ENCODE assay signal across 21 cellular contexts in genomic region chr10:51691135-51691534, GRCh38.
"Had no signal": no experiment of that assay in that cellular context is flagged by ENCODE, and none has a peak within 500 bp of the region (broad histone marks: within the 10 kb centered on the region; RNA-seq: fewer than 3 reads in every experiment).

No MANE protein-coding gene starts in this region.

- H3K36me3 ChIP-seq: brain microvascular endothelial cell, colonic mucosa, prostate gland, thoracic aorta had no signal

- ATAC-seq: activated CD8-positive, alpha-beta T cell treated with anti-CD3 and anti-CD28 coated beads for 36 hours; activated T-helper 17 cell treated with anti-CD3 and anti-CD28 coated beads, Interleukin-2, amount 50 U/mL, for 72 hours; foreskin keratinocyte; sciatic nerve; stimulated activated effector memory CD8-positive, alpha-beta T cell treated with anti-CD3 and anti-CD28 coated beads, Interleukin-12 subunit alpha, Interleukin-12 subunit beta, amount 100 ng/mL, for 72 hours; WTC11 had no signal

- H3K9me3 ChIP-seq: colonic mucosa, prostate gland, thoracic aorta had no signal

- H3K4me3 ChIP-seq: colonic mucosa, prostate gland, thoracic aorta had no signal

- DNase-seq: activated CD4-positive, alpha-beta T cell treated with anti-CD3 and anti-CD28 coated beads for 48 hours; activated CD8-positive, alpha-beta T cell treated with anti-CD3 and anti-CD28 coated beads for 36 hours; activated naive CD4-positive, alpha-beta T cell; activated T-cell treated with anti-CD3 and anti-CD28 coated beads, Interleukin-2, amount 50 U/mL, for 1 hour; anterior cingulate cortex; brain microvascular endothelial cell; colonic mucosa; endodermal cell; foreskin keratinocyte; hypothalamus; midbrain; nephron progenitor cell; occipital lobe; stimulated activated CD4-positive, alpha-beta T cell treated with anti-CD3 and anti-CD28 coated beads, Interleukin-4, amount 100 ng/mL, for 24 hours had no signal

- H3K4me1 ChIP-seq: colonic mucosa, prostate gland had no signal

- H3K27ac ChIP-seq: brain microvascular endothelial cell, colonic mucosa, epithelial cell of prostate, foreskin keratinocyte, prostate gland, thoracic aorta had no signal

- H3K27me3 ChIP-seq: brain microvascular endothelial cell, colonic mucosa, foreskin keratinocyte had no signal
